17 cellular contexts compared by ENCODE assay signal in genomic region chr11:14299921-14300320, GRCh38.
"Had no signal": no experiment of that assay in that cellular context is flagged by ENCODE, and none has a peak within 500 bp of the region (broad histone marks: within the 10 kb centered on the region; RNA-seq: fewer than 3 reads in every experiment).

No MANE protein-coding gene starts in this region.

- H3K36me3 ChIP-seq: neutrophil, sigmoid colon, stomach, suprapubic skin, tibial nerve, uterus had no signal

- H3K4me3 ChIP-seq: sigmoid colon, smooth muscle cell, stomach, suprapubic skin, tibial nerve, uterus had no signal

- H3K27me3 ChIP-seq: sigmoid colon, stomach, suprapubic skin, tibial nerve, uterus had no signal

- H3K9me3 ChIP-seq: neutrophil, sigmoid colon, stomach, suprapubic skin, tibial nerve, uterus had no signal

- H3K27ac ChIP-seq: epithelial cell of prostate, neutrophil, parathyroid adenoma, sigmoid colon, stomach, suprapubic skin, tibial nerve, uterus had no signal

- H3K4me1 ChIP-seq: parathyroid adenoma, uterus had no signal

- DNase-seq: activated B cell treated with CpG ODN at 0.5 μM for 24 hours; activated CD4-positive, alpha-beta T cell treated with anti-CD3 and anti-CD28 coated beads for 36 hours; activated CD4-positive, alpha-beta T cell treated with anti-CD3 and anti-CD28 coated beads, Interleukin-2, amount 50 U/mL, for 48 hours; activated CD8-positive, alpha-beta memory T cell treated with anti-CD3 and anti-CD28 coated beads, Interleukin-2, amount 50 U/mL, for 48 hours; activated naive CD8-positive, alpha-beta T cell treated with anti-CD3 and anti-CD28 coated beads, Interleukin-2, amount 10 ng/mL, durations not matched to agents 7 days and 5 days; kidney; stimulated activated CD4-positive, alpha-beta T cell treated with anti-CD3 and anti-CD28 coated beads, Interleukin-15, amount 100 ng/mL, for 24 hours; T-helper 17 cell had no signal

- H3K4me2 ChIP-seq: smooth muscle cell had no signal

- H2AFZ ChIP-seq: parathyroid adenoma had no signal

- H3K79me2 ChIP-seq: parathyroid adenoma had no signal

- H3K9ac ChIP-seq: parathyroid adenoma had no signal
